9 cellular contexts compared by ENCODE assay signal in genomic region chr1:39490596-39491145, GRCh38. TPM values are rescaled to one million over a fixed set of nuclear protein-coding genes. Genes with fewer than 3 reads are reported as not detected.
DNase-seq lines count a peak whose midpoint lies in the region; ATAC-seq, FAIRE-seq and TF ChIP-seq lines count a peak whose summit lies in the region.
"Had no signal": no experiment of that assay in that cellular context is flagged by ENCODE, and none has a peak within 500 bp of the region (broad histone marks: within the 10 kb centered on the region; RNA-seq: fewer than 3 reads in every experiment).

No MANE protein-coding gene starts in this region.

- no peaks in the 10 kb centered on the region for H3K4me1 ChIP-seq in prostate gland (replicated peaks)
- H3K4me1 ChIP-seq in BE2C, result no peaks in the 10 kb centered on the region

- DNase-seq in activated CD4-positive, alpha-beta T cell treated with anti-CD3 and anti-CD28 coated beads, Interleukin-2, amount 10 ng/mL, durations not matched to agents 24 days and 14 days, result peak; percentile 72
- DNase-seq in frontal cortex (ENCODE audit: low spot score in 2 of 2) (peak; percentile 21 to 50), prostate gland (ENCODE audit: low spot score) (no peak), BE2C (no peak), cerebellar nuclear complex (lab: John Stamatoyannopoulos, UW) (no peak), AG08396 (ENCODE audit: low spot score) (no peak)

- WGBS in prostate gland, result 13% methylated on average over 32 of the region's 32 CpGs

- peaks cover 11% of the 10 kb centered on the region for H3K36me3 Mint-ChIP-seq in activated CD4-positive, alpha-beta T cell treated with anti-CD3 and anti-CD28 coated beads, Interleukin-2, amount 10 ng/mL, durations not matched to agents 24 days and 14 days (ENCODE audit: low read depth)

- no peak for TF ChIP-seq CTCF in prostate gland (IDR thresholded peaks at IDR 0.05)
- no peak for TF ChIP-seq CTCF in BE2C (IDR thresholded peaks at IDR 0.05; ENCODE audit: low read depth, low read length)

- H3K4me3 ChIP-seq in prostate gland (peak overlapping the region; percentile 37 to 45), BE2C (ENCODE audit: low read depth, low read length) (no peak overlapping the region)

- H3K27me3 ChIP-seq in prostate gland (replicated peaks; ENCODE audit: insufficient read depth) (no peaks in the 10 kb centered on the region), BE2C (peaks cover 10% of the 10 kb centered on the region; the same call in 1 of the 2 replicates)

- intact Hi-C loops in activated CD4-positive, alpha-beta T cell treated with anti-CD3 and anti-CD28 coated beads, Interleukin-2, amount 10 ng/mL, durations not matched to agents 24 days and 14 days (cut with micrococcal nuclease), result no loop called here
- intact Hi-C loops in prostate gland (cut with DNase I), result no loop called here

- H3K36me3 ChIP-seq in prostate gland (no peaks in the 10 kb centered on the region), BE2C (no peaks in the 10 kb centered on the region)

- H3K27ac ChIP-seq in prostate gland, result no peak overlapping the region

- no peak overlapping the region for H3K27ac Mint-ChIP-seq in activated CD4-positive, alpha-beta T cell treated with anti-CD3 and anti-CD28 coated beads, Interleukin-2, amount 10 ng/mL, durations not matched to agents 24 days and 14 days

- H3K9me3 ChIP-seq in prostate gland (no peaks in the 10 kb centered on the region), BE2C (no peaks in the 10 kb centered on the region)

- FAIRE-seq in frontal cortex (lab: Jason Lieb, UNC), result no peak

- TF ChIP-seq POLR2A in prostate gland (IDR thresholded peaks at IDR 0.05), result no peak

- ATAC-seq in GM19023 (IDR thresholded peaks at IDR 0.05; ENCODE audit: unreplicated experiment) (peak; percentile 21), HG03432 (IDR thresholded peaks at IDR 0.05; ENCODE audit: unreplicated experiment) (peak; percentile 8)

- peaks cover 31% of the 10 kb centered on the region for H3K27me3 Mint-ChIP-seq in activated CD4-positive, alpha-beta T cell treated with anti-CD3 and anti-CD28 coated beads, Interleukin-2, amount 10 ng/mL, durations not matched to agents 24 days and 14 days

- peak overlapping the region; percentile 55 for H3K4me3 Mint-ChIP-seq in activated CD4-positive, alpha-beta T cell treated with anti-CD3 and anti-CD28 coated beads, Interleukin-2, amount 10 ng/mL, durations not matched to agents 24 days and 14 days

- H3K4me1 Mint-ChIP-seq in activated CD4-positive, alpha-beta T cell treated with anti-CD3 and anti-CD28 coated beads, Interleukin-2, amount 10 ng/mL, durations not matched to agents 24 days and 14 days, result peaks cover 3% of the 10 kb centered on the region

- H3K9me3 Mint-ChIP-seq in activated CD4-positive, alpha-beta T cell treated with anti-CD3 and anti-CD28 coated beads, Interleukin-2, amount 10 ng/mL, durations not matched to agents 24 days and 14 days, result no peaks in the 10 kb centered on the region

RNA-seq across cellular contexts. Expression of gene BMP8A, which starts 0.8 kb away (rescaled TPM):
- total RNA-seq in activated CD4-positive, alpha-beta T cell treated with anti-CD3 and anti-CD28 coated beads, Interleukin-2, amount 10 ng/mL, durations not matched to agents 24 days and 14 days, result not detected in 2 replicates
- 0.41 TPM for total RNA-seq in frontal cortex
- 1 to 10 TPM; 5.4 to 9.4 TPM for total RNA-seq in prostate gland
- 1.4 TPM for polyA plus RNA-seq in BE2C (2012; ENCODE audit: insufficient read depth, insufficient read length, low read depth)
- total RNA-seq: RPMI7951 had no signal

Comparison
In these comparisons a context has a peak if more than half of its experiments do, and no peak if none do; other contexts are left out.
1. DNase-seq: peak in activated CD4-positive, alpha-beta T cell treated with anti-CD3 and anti-CD28 coated beads, Interleukin-2, amount 10 ng/mL, durations not matched to agents 24 days and 14 days (single experiment) and frontal cortex (2 of 2); none in prostate gland (single experiment), BE2C (single experiment), cerebellar nuclear complex (0 of 2) and AG08396 (single experiment).